Comparison of ENCODE assay signal across 10 cellular contexts in genomic region chr10:132163278-132163765, GRCh38. TPM values are rescaled to one million over a fixed set of nuclear protein-coding genes. Genes with fewer than 3 reads are reported as not detected.
DNase-seq lines count a peak whose midpoint lies in the region; ATAC-seq, FAIRE-seq and TF ChIP-seq lines count a peak whose summit lies in the region.
"Had no signal": no experiment of that assay in that cellular context is flagged by ENCODE, and none has a peak within 500 bp of the region (broad histone marks: within the 10 kb centered on the region; RNA-seq: fewer than 3 reads in every experiment).

No MANE protein-coding gene starts in this region.

- no peak for TF ChIP-seq EP300 in A549 (IDR thresholded peaks at IDR 0.05)

- no peak for TF ChIP-seq RAD21 in A549 (conservative IDR thresholded peaks at IDR 0.05 in 1 of 2, IDR thresholded peaks at IDR 0.05 in 1 of 2)

- peaks cover 14% of the 10 kb centered on the region; the same call in 2 of the 3 replicates for H3K4me1 ChIP-seq in A549

- POLR2A ChIA-PET in A549 (lab: Yijun Ruan, JAX), result no interaction called here

- 78% methylated on average over 16 of the region's 16 CpGs for WGBS in A549 (ENCODE audit: missing lambda C conversion rate)

- no peak overlapping the region for H3K4me2 ChIP-seq in A549

- peak; percentile 70 to 91 for ATAC-seq in A549
- peak; percentile 51 for ATAC-seq in HG03460 (IDR thresholded peaks at IDR 0.05; ENCODE audit: unreplicated experiment)

- TF ChIP-seq CTCF in A549 (IDR thresholded peaks at IDR 0.05), result no peak
- peak; percentile 26; the same call in 2 of the 3 replicates for TF ChIP-seq CTCF in GM12872 (IDR thresholded peaks at IDR 0.05; ENCODE audit: insufficient read depth, low read depth, low read length)
- TF ChIP-seq CTCF in fibroblast of villous mesenchyme (IDR thresholded peaks at IDR 0.05; ENCODE audit: insufficient read depth, low read depth, low read length), result peak; percentile 8

- no peaks in the 10 kb centered on the region for H3K9me3 ChIP-seq in A549
- H3K9me3 ChIP-seq: ovary had no signal

- DNase-seq in A549 (ENCODE audit: low read depth in 1 of 2, low spot score in 1 of 2) (peak; percentile 75 to 79), SK-N-DZ (ENCODE audit: low spot score) (peak; percentile 89), fibroblast of villous mesenchyme (ENCODE audit: low read depth) (no peak), DMS114 treated with DMSO at 0.1 percent for 48 hours (lab: John Stamatoyannopoulos, UW; ENCODE audit: unreplicated experiment) (no peak), KBM-7 (no peak)
- peak; percentile 11 for DNase-seq in stimulated activated CD8-positive, alpha-beta memory T cell treated with anti-CD3 and anti-CD28 coated beads, Interleukin-4, amount 100 ng/mL, for 24 hours (ENCODE audit: low read depth)

- FAIRE-seq in A549 (lab: Jason Lieb, UNC), result no peak
- FAIRE-seq: astrocyte had no signal

- no peak for TF ChIP-seq POLR2A in A549 (IDR thresholded peaks at IDR 0.05; ENCODE audit: low read length)

- no peak overlapping the region for H3K27ac ChIP-seq in A549
- H3K27ac ChIP-seq: ovary had no signal

- in situ Hi-C loops in KBM-7 (cut with MboI; ENCODE audit: low pct_unique_long_range_greater_than_20kb, low sequenced_read_pairs), result no loop called here

- no peak overlapping the region for H3K4me3 ChIP-seq in A549
- H3K4me3 ChIP-seq in fibroblast of villous mesenchyme (ENCODE audit: low read depth, low read length), result no peak overlapping the region
- H3K4me3 ChIP-seq: ovary had no signal

- CTCF ChIA-PET in A549 (lab: Yijun Ruan, JAX), result interaction anchor here (1.5 kb wide), 1 partner anchor 12 kb away, joined by 3 read pairs; no protein-coding TSS in a partner anchor

TF ChIP-seq in A549, 52 proteins besides CTCF, POLR2A, EP300 and RAD21:
- no peak for TF ChIP-seq SREBF2 (IDR thresholded peaks at IDR 0.05)
- no peak for TF ChIP-seq HES2 (IDR thresholded peaks at IDR 0.05)
- TF ChIP-seq NPAS2 (CRISPR knock-in tag; IDR thresholded peaks at IDR 0.05; ENCODE audit: borderline replicate concordance), result no peak
- no peak for TF ChIP-seq FOSL2 (IDR thresholded peaks at IDR 0.05)
- TF ChIP-seq FOSL2 (CRISPR knock-in tag; IDR thresholded peaks at IDR 0.05), result no peak

RNA-seq across cellular contexts. Expression of gene DPYSL4, which starts 23.4 kb away (rescaled TPM):
- 2.9 and 3.9 TPM in 2 replicates for polyA plus RNA-seq in A549 (2011; rRNA removed)
- 8.2 and 10.2 TPM in 2 replicates for polyA plus RNA-seq in A549 (2012; cell fraction: cytosol; rRNA removed)
- polyA plus RNA-seq in A549 (2012; cell fraction: nucleus; rRNA removed), result 29.3 and 36.3 TPM in 2 replicates
- polyA plus RNA-seq in A549 (2017; fragmentation: RNase III; extraction: RNeasy Plus Mini Kit Qiagen cat#74134 plus additional on column Dnase treatment), result 13.5 to 14.1 TPM (median 14.0 TPM) in 3 replicates
- polyA minus RNA-seq in A549 (2011; rRNA and poly(A)+ RNA removed), result 2.6 and 5.1 TPM in 2 replicates
- 107 and 116 TPM in 2 replicates for polyA plus RNA-seq in SK-N-DZ (2014; cell fraction: cytosol; rRNA removed)
- polyA plus RNA-seq in SK-N-DZ (2014; cell fraction: nucleus; rRNA removed), result 180 and 190 TPM in 2 replicates
- total RNA-seq in fibroblast of villous mesenchyme, result under 0.01 and 0.86 TPM in 2 replicates

Comparison
In these comparisons a context has a peak if more than half of its experiments do, and no peak if none do; other contexts are left out.
1. DNase-seq: peak in A549 (2 of 2), SK-N-DZ (single experiment) and stimulated activated CD8-positive, alpha-beta memory T cell treated with anti-CD3 and anti-CD28 coated beads, Interleukin-4, amount 100 ng/mL, for 24 hours (single experiment); none in fibroblast of villous mesenchyme (single experiment), DMS114 treated with DMSO at 0.1 percent for 48 hours (single experiment) and KBM-7 (single experiment).